ENCODE assay signal across 18 cellular contexts in genomic region chr2:215652432-215652831, GRCh38.
DNase-seq lines count a peak whose midpoint lies in the region; ATAC-seq and TF ChIP-seq lines count a peak whose summit lies in the region.
"Had no signal": no experiment of that assay in that cellular context is flagged by ENCODE, and none has a peak within 500 bp of the region (broad histone marks: within the 10 kb centered on the region; RNA-seq: fewer than 3 reads in every experiment).

No MANE protein-coding gene starts in this region.

- H3K4me2 ChIP-seq in fibroblast of lung (ENCODE audit: extremely low read depth, insufficient read depth, low read length) (peak overlapping the region; percentile 2), osteoblast (ENCODE audit: insufficient read depth, low read length) (no peak overlapping the region)

- no peak overlapping the region for H3K9ac ChIP-seq in fibroblast of lung (ENCODE audit: insufficient read depth, low read length)

- no peak for ATAC-seq in HG03442 (IDR thresholded peaks at IDR 0.05; ENCODE audit: unreplicated experiment)
- ATAC-seq: HCT116 had no signal

- no peak for TF ChIP-seq CTCF in AG09309 (IDR thresholded peaks at IDR 0.05; ENCODE audit: control insufficient read depth, insufficient read depth, low read depth, low read length, missing control alignments)
- TF ChIP-seq CTCF in fibroblast of lung (conservative IDR thresholded peaks at IDR 0.05 in 1 of 2, IDR thresholded peaks at IDR 0.05 in 1 of 2; ENCODE audit: low read depth in 1 of 2, low read length in 2 of 2), result no peak
- TF ChIP-seq CTCF in osteoblast (IDR thresholded peaks at IDR 0.05; ENCODE audit: extremely low read depth, low read depth, low read length), result no peak

- H3K27me3 ChIP-seq in MG63, result no peaks in the 10 kb centered on the region
- H3K27me3 ChIP-seq in fibroblast of lung (ENCODE audit: control insufficient read depth, insufficient read depth, low read length), result no peaks in the 10 kb centered on the region
- no peaks in the 10 kb centered on the region for H3K27me3 ChIP-seq in osteoblast (ENCODE audit: insufficient read depth, low read length)
- H3K27me3 ChIP-seq: right atrium auricular region had no signal

- H3K27ac ChIP-seq in fibroblast of lung (ENCODE audit: insufficient read depth, low read length), result peak overlapping the region; percentile 71
- H3K27ac ChIP-seq in osteoblast (ENCODE audit: low read depth, low read length), result peak overlapping the region; percentile 80
- H3K27ac ChIP-seq: right atrium auricular region had no signal

- H3K4me1 ChIP-seq in fibroblast of lung (ENCODE audit: control insufficient read depth, extremely low read depth, insufficient read depth, low read length) (peaks cover 19% of the 10 kb centered on the region), osteoblast (ENCODE audit: insufficient read depth, low read length) (peaks cover 37% of the 10 kb centered on the region)
- H3K4me1 ChIP-seq: right atrium auricular region had no signal

- H3K9me3 ChIP-seq in MG63 (no peaks in the 10 kb centered on the region), fibroblast of lung (ENCODE audit: control insufficient read depth, insufficient read depth, low read depth, low read length) (no peaks in the 10 kb centered on the region), osteoblast (ENCODE audit: low read depth, low read length) (no peaks in the 10 kb centered on the region)
- H3K9me3 ChIP-seq: right atrium auricular region had no signal

- H3K36me3 ChIP-seq in MG63, result no peaks in the 10 kb centered on the region
- no peaks in the 10 kb centered on the region for H3K36me3 ChIP-seq in fibroblast of lung (ENCODE audit: control insufficient read depth, insufficient read depth, low read length)
- H3K36me3 ChIP-seq in osteoblast (ENCODE audit: insufficient read depth, low read length), result no peaks in the 10 kb centered on the region
- H3K36me3 ChIP-seq: right atrium auricular region had no signal

- H4K20me1 ChIP-seq in fibroblast of lung (ENCODE audit: control insufficient read depth, extremely low read depth, insufficient read depth, low read length) (no peaks in the 10 kb centered on the region), osteoblast (ENCODE audit: insufficient read depth, low read length) (no peaks in the 10 kb centered on the region)

- DNase-seq in AG09309 (ENCODE audit: low read depth) (peak; percentile 62), MG63 (peak; percentile 77), fibroblast of lung (ENCODE audit: low read depth in 2 of 2) (peak; percentile 90 to 95), osteoblast (ENCODE audit: insufficient read length, low spot score, missing footprints) (peak; percentile 87), HuH-7.5 (ENCODE audit: low spot score) (no peak), middle frontal gyrus (ENCODE audit: extremely low spot score, low spot score) (no peak), NCI-H524 treated with DMSO at 0.1 percent for 48 hours (lab: John Stamatoyannopoulos, UW) (no peak)
- DNase-seq: ACHN; activated CD4-positive, alpha-beta T cell treated with anti-CD3 and anti-CD28 coated beads for 4 hours; activated naive CD4-positive, alpha-beta T cell treated with anti-CD3 and anti-CD28 coated beads, Interleukin-2, amount 10 ng/mL, durations not matched to agents 7 days and 5 days; activated T-cell treated with anti-CD3 and anti-CD28 coated beads for 4 hours; caudate nucleus; effector CD8-positive, alpha-beta T cell; NCI-H1930; NCI-H446 had no signal

- no peak overlapping the region for H2AFZ ChIP-seq in fibroblast of lung (ENCODE audit: low read length)
- no peak overlapping the region for H2AFZ ChIP-seq in osteoblast (ENCODE audit: low read length)

- no peaks in the 10 kb centered on the region for H3K79me2 ChIP-seq in fibroblast of lung (ENCODE audit: control insufficient read depth, insufficient read depth, low read length)
- no peaks in the 10 kb centered on the region for H3K79me2 ChIP-seq in osteoblast (ENCODE audit: insufficient read depth, low read length)

- H3K4me3 ChIP-seq in AG09309 (ENCODE audit: control insufficient read depth, low read depth, low read length), result no peak overlapping the region
- H3K4me3 ChIP-seq in MG63, result no peak overlapping the region
- no peak overlapping the region for H3K4me3 ChIP-seq in fibroblast of lung (replicated peaks in 1 of 4; ENCODE audit: control extremely low read depth in 1 of 4, insufficient read depth in 1 of 4, low read depth in 3 of 4, low read length in 4 of 4)
- no peak overlapping the region for H3K4me3 ChIP-seq in osteoblast (ENCODE audit: insufficient read depth, low read length)
- H3K4me3 ChIP-seq: right atrium auricular region had no signal

Comparison
In these comparisons a context has a peak if more than half of its experiments do, and no peak if none do; other contexts are left out.
1. DNase-seq: peak in AG09309 (single experiment), MG63 (single experiment), fibroblast of lung (2 of 2) and osteoblast (single experiment); none in HuH-7.5 (single experiment), middle frontal gyrus (single experiment) and NCI-H524 treated with DMSO at 0.1 percent for 48 hours (single experiment).